Comparison of ENCODE assay signal across 8 cellular contexts in the genomic region with DNA sequence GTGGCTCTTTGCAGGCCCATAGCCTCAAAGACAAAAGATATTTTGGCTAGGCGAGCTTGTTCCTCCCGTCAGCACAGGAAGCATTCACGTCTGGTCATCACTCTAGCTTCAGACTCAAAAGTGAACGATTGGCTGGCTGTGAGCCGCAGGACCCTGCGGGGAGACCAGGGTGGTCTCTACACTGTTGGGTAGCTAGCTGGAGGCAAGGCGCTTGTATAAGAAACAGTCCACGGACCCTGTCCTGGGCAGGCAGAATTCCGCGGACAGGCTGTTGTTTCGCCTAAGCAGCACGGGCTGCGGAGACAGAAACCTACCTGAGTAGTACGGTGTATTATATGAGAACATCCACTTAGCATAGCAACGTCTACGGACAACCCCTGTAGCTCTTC. TPM values are rescaled to one million over a fixed set of nuclear protein-coding genes. Genes with fewer than 3 reads are reported as not detected.
A peak's percentile ranks its signal among the peaks of the same experiment; 100 is the strongest.
DNase-seq lines count a peak whose midpoint lies in the region; ATAC-seq and FAIRE-seq lines count a peak whose summit lies in the region.

No MANE protein-coding gene starts in this region.

- H3K36me3 ChIP-seq in iPS-18a (ENCODE audit: control insufficient read depth, low read depth, low read length): no peaks in the 10 kb centered on the region

- peaks cover 5% of the 10 kb centered on the region for H3K4me1 ChIP-seq in iPS-18a (ENCODE audit: control insufficient read depth, low read depth, low read length)

- peaks cover 19 to 27% of the 10 kb centered on the region in 2 donors for H3K36me3 Mint-ChIP-seq in activated T-cell treated with anti-CD3 and anti-CD28 coated beads, Interleukin-2, amount 50 U/mL, for 72 hours (ENCODE audit: insufficient read depth in 2 of 2)
- H3K36me3 Mint-ChIP-seq in activated CD8-positive, alpha-beta memory T cell treated with anti-CD3 and anti-CD28 coated beads, Interleukin-2, amount 10 ng/mL, durations not matched to agents 7 days and 5 days: peaks cover 20% of the 10 kb centered on the region
- H3K36me3 Mint-ChIP-seq in stimulated activated memory B cell treated with anti-CD40 and anti-IgM and Interleukin-4, amounts not matched to agents 10 μg/mL and 1 μg/mL and 100 μg/mL, for 72 hours: peaks cover 10% of the 10 kb centered on the region

- H3K9ac ChIP-seq in iPS-18a (ENCODE audit: low read length): peak overlapping the region; percentile 73

- H3K27me3 ChIP-seq in iPS-18a (ENCODE audit: control insufficient read depth, insufficient read depth, low read length): peaks cover 4% of the 10 kb centered on the region

- H3K9me3 Mint-ChIP-seq in activated T-cell treated with anti-CD3 and anti-CD28 coated beads, Interleukin-2, amount 50 U/mL, for 72 hours: no peaks in the 10 kb centered on the region
- H3K9me3 Mint-ChIP-seq in activated CD8-positive, alpha-beta memory T cell treated with anti-CD3 and anti-CD28 coated beads, Interleukin-2, amount 10 ng/mL, durations not matched to agents 7 days and 5 days (ENCODE audit: low read depth): no peaks in the 10 kb centered on the region
- H3K9me3 Mint-ChIP-seq in stimulated activated memory B cell treated with anti-CD40 and anti-IgM and Interleukin-4, amounts not matched to agents 10 μg/mL and 1 μg/mL and 100 μg/mL, for 72 hours: no peaks in the 10 kb centered on the region

- H3K4me3 Mint-ChIP-seq in activated T-cell treated with anti-CD3 and anti-CD28 coated beads, Interleukin-2, amount 50 U/mL, for 72 hours: peak overlapping the region; percentile 99
- peak overlapping the region; percentile 90 for H3K4me3 Mint-ChIP-seq in activated CD8-positive, alpha-beta memory T cell treated with anti-CD3 and anti-CD28 coated beads, Interleukin-2, amount 10 ng/mL, durations not matched to agents 7 days and 5 days
- H3K4me3 Mint-ChIP-seq in stimulated activated memory B cell treated with anti-CD40 and anti-IgM and Interleukin-4, amounts not matched to agents 10 μg/mL and 1 μg/mL and 100 μg/mL, for 72 hours: peak overlapping the region; percentile 87

- FAIRE-seq in RCC 7860 (lab: Jason Lieb, UNC): no peak

- CTCF ChIA-PET in activated CD8-positive, alpha-beta memory T cell treated with anti-CD3 and anti-CD28 coated beads, Interleukin-2, amount 10 ng/mL, durations not matched to agents 7 days and 5 days (lab: Charles Lee): interaction anchor here (0.9 to 7.7 kb wide), 9 partner anchors 8 to 448 kb away, joined by 3 to 81 read pairs (median 5); partner anchors contain the start of genes C12orf60, RERG and WBP11

- peak overlapping the region; percentile 90 for H3K4me3 ChIP-seq in iPS-18a (ENCODE audit: low read length)

- DNase-seq in activated T-cell treated with anti-CD3 and anti-CD28 coated beads, Interleukin-2, amount 50 U/mL, for 72 hours: no peak
- no peak for DNase-seq in activated T-cell treated with anti-CD3 and anti-CD28 coated beads, Interleukin-2, amount 50 U/mL, for 48 hours
- DNase-seq in activated CD8-positive, alpha-beta memory T cell treated with anti-CD3 and anti-CD28 coated beads, Interleukin-2, amount 10 ng/mL, durations not matched to agents 7 days and 5 days: no peak
- DNase-seq in activated CD4-positive, alpha-beta T cell treated with anti-CD3 and anti-CD28 coated beads for 4 hours: no peak
- DNase-seq in RCC 7860 (ENCODE audit: low spot score): no peak

- H3K27ac ChIP-seq in iPS-18a (ENCODE audit: low read length): peak overlapping the region; percentile 56

- H3K27me3 Mint-ChIP-seq in activated T-cell treated with anti-CD3 and anti-CD28 coated beads, Interleukin-2, amount 50 U/mL, for 72 hours (ENCODE audit: low read depth): no peaks in the 10 kb centered on the region
- H3K27me3 Mint-ChIP-seq in activated CD8-positive, alpha-beta memory T cell treated with anti-CD3 and anti-CD28 coated beads, Interleukin-2, amount 10 ng/mL, durations not matched to agents 7 days and 5 days: no peaks in the 10 kb centered on the region
- H3K27me3 Mint-ChIP-seq in stimulated activated memory B cell treated with anti-CD40 and anti-IgM and Interleukin-4, amounts not matched to agents 10 μg/mL and 1 μg/mL and 100 μg/mL, for 72 hours: no peaks in the 10 kb centered on the region

- H3K4me1 Mint-ChIP-seq in activated T-cell treated with anti-CD3 and anti-CD28 coated beads, Interleukin-2, amount 50 U/mL, for 72 hours (ENCODE audit: low read depth): peaks cover 56% of the 10 kb centered on the region
- peaks cover 36% of the 10 kb centered on the region for H3K4me1 Mint-ChIP-seq in activated CD8-positive, alpha-beta memory T cell treated with anti-CD3 and anti-CD28 coated beads, Interleukin-2, amount 10 ng/mL, durations not matched to agents 7 days and 5 days
- peaks cover 42% of the 10 kb centered on the region for H3K4me1 Mint-ChIP-seq in stimulated activated memory B cell treated with anti-CD40 and anti-IgM and Interleukin-4, amounts not matched to agents 10 μg/mL and 1 μg/mL and 100 μg/mL, for 72 hours

- H3K27ac Mint-ChIP-seq in activated T-cell treated with anti-CD3 and anti-CD28 coated beads, Interleukin-2, amount 50 U/mL, for 72 hours: peak overlapping the region; percentile 97
- peak overlapping the region; percentile 99 for H3K27ac Mint-ChIP-seq in activated CD8-positive, alpha-beta memory T cell treated with anti-CD3 and anti-CD28 coated beads, Interleukin-2, amount 10 ng/mL, durations not matched to agents 7 days and 5 days
- H3K27ac Mint-ChIP-seq in stimulated activated memory B cell treated with anti-CD40 and anti-IgM and Interleukin-4, amounts not matched to agents 10 μg/mL and 1 μg/mL and 100 μg/mL, for 72 hours: peak overlapping the region; percentile 89

- peak; percentile 12 to 23 for ATAC-seq in activated T-cell treated with anti-CD3 and anti-CD28 coated beads, Interleukin-2, amount 50 U/mL, for 72 hours (replicated peaks in 1 of 2)
- ATAC-seq in HG02973 (IDR thresholded peaks at IDR 0.05; ENCODE audit: unreplicated experiment): peak; percentile 14
- ATAC-seq in activated CD8-positive, alpha-beta memory T cell treated with anti-CD3 and anti-CD28 coated beads, Interleukin-2, amount 10 ng/mL, durations not matched to agents 7 days and 5 days: peak; percentile 14
- ATAC-seq in stimulated activated memory B cell treated with anti-CD40 and anti-IgM and Interleukin-4, amounts not matched to agents 10 μg/mL and 1 μg/mL and 100 μg/mL, for 72 hours: peak; percentile 2

- no peaks in the 10 kb centered on the region for H3K9me3 ChIP-seq in iPS-18a (ENCODE audit: control insufficient read depth, low read depth, low read length)

RNA-seq across cellular contexts. Expression of gene WBP11, which starts 29.6 kb away (rescaled TPM):
- total RNA-seq in activated T-cell treated with anti-CD3 and anti-CD28 coated beads, Interleukin-2, amount 50 U/mL, for 72 hours: 100 to 1,000 TPM; 104 to 111 TPM
- 100 to 1,000 TPM; 102 to 116 TPM for total RNA-seq in activated CD8-positive, alpha-beta memory T cell treated with anti-CD3 and anti-CD28 coated beads, Interleukin-2, amount 10 ng/mL, durations not matched to agents 7 days and 5 days

RNA-seq across cellular contexts. Expression of gene C12orf60, which starts 29.8 kb away (rescaled TPM):
- total RNA-seq in activated T-cell treated with anti-CD3 and anti-CD28 coated beads, Interleukin-2, amount 50 U/mL, for 72 hours: 1 to 10 TPM; 2.4 to 5.1 TPM
- 1 to 10 TPM; 1.6 to 1.9 TPM for total RNA-seq in activated CD8-positive, alpha-beta memory T cell treated with anti-CD3 and anti-CD28 coated beads, Interleukin-2, amount 10 ng/mL, durations not matched to agents 7 days and 5 days

RNA-seq across cellular contexts. Expression of gene SMCO3, which starts 40.3 kb away (rescaled TPM):
- total RNA-seq in activated T-cell treated with anti-CD3 and anti-CD28 coated beads, Interleukin-2, amount 50 U/mL, for 72 hours: not detected
- not detected for total RNA-seq in activated CD8-positive, alpha-beta memory T cell treated with anti-CD3 and anti-CD28 coated beads, Interleukin-2, amount 10 ng/mL, durations not matched to agents 7 days and 5 days
